8 cellular contexts compared by ENCODE assay signal in genomic region chr6:119351005-119351394, GRCh38. TPM values are rescaled to one million over a fixed set of nuclear protein-coding genes. Genes with fewer than 3 reads are reported as not detected.
A peak's percentile ranks its signal among the peaks of the same experiment; 100 is the strongest.
DNase-seq lines count a peak whose midpoint lies in the region; ATAC-seq and TF ChIP-seq lines count a peak whose summit lies in the region.

No MANE protein-coding gene starts in this region.

- BruUV-seq in Calu3 (replicated peaks; lab: Mats Ljungman, UMichigan): no TSS peak

- no peak overlapping the region for H2AFZ ChIP-seq in hepatocyte

- ATAC-seq in WTC11: no peak
- no peak for ATAC-seq in GM21423 (IDR thresholded peaks at IDR 0.05; ENCODE audit: unreplicated experiment)

- POLR2A ChIA-PET in WTC11 (lab: Charles Lee): interaction anchor here (1.2 kb wide), 1 partner anchor 42 kb away, joined by 3 read pairs; no protein-coding TSS in a partner anchor

- H3K36me3 ChIP-seq in hepatocyte (replicated peaks; ENCODE audit: insufficient read depth, low read depth): no peaks in the 10 kb centered on the region

- H3K9me3 ChIP-seq in hepatocyte (ENCODE audit: low read depth): no peaks in the 10 kb centered on the region

- H3K4me3 Mint-ChIP-seq in Calu3 (ENCODE audit: low read depth, unreplicated experiment) (peak overlapping the region; percentile 77), IgD-negative memory B cell (peak overlapping the region; percentile 88 to 98 (median 94)), WTC11 (peak overlapping the region; percentile 80)

- H3K36me3 Mint-ChIP-seq in Calu3 (ENCODE audit: insufficient read depth, unreplicated experiment): peaks cover 30% of the 10 kb centered on the region
- no peaks in the 10 kb centered on the region for H3K36me3 Mint-ChIP-seq in IgD-negative memory B cell
- H3K36me3 Mint-ChIP-seq in WTC11: no peaks in the 10 kb centered on the region

- CTCF ChIA-PET in Calu3 (lab: Charles Lee): interaction anchor here (0.6 to 1.5 kb wide), 7 partner anchors 17 to 907 kb away, joined by 3 to 9 read pairs (median 4); no protein-coding TSS in a partner anchor
- CTCF ChIA-PET in WTC11 (lab: Charles Lee): interaction anchor here (1.1 to 1.9 kb wide), 4 partner anchors 18 to 388 kb away, joined by 4 to 7 read pairs (median 6); no protein-coding TSS in a partner anchor

- no peak overlapping the region for H3K27ac Mint-ChIP-seq in Calu3 (ENCODE audit: unreplicated experiment)
- H3K27ac Mint-ChIP-seq in IgD-negative memory B cell: peak overlapping the region in 2 of 3 donors; percentile 63 to 92
- no peak overlapping the region for H3K27ac Mint-ChIP-seq in WTC11

- H3K4me2 ChIP-seq in hepatocyte: peak overlapping the region; percentile 82

- H3K9me2 ChIP-seq in hepatocyte (replicated peaks; ENCODE audit: insufficient read depth): no peaks in the 10 kb centered on the region

- peaks cover 62% of the 10 kb centered on the region for H3K79me2 ChIP-seq in hepatocyte

- H3K27me3 ChIP-seq in hepatocyte: no peaks in the 10 kb centered on the region

- peak overlapping the region; percentile 96 for H3K27ac ChIP-seq in hepatocyte

- DNase-seq in Calu3: no peak
- no peak for DNase-seq in WTC11 (ENCODE audit: low spot score)
- DNase-seq in hepatocyte (ENCODE audit: low spot score): peak; percentile 31
- DNase-seq in superior temporal gyrus (ENCODE audit: extremely low spot score): peak; percentile 51
- no peak for DNase-seq in epidermal melanocyte (ENCODE audit: insufficient read length, low spot score)
- no peak for DNase-seq in GM19238 (ENCODE audit: insufficient read length, low spot score)

- peaks cover 24% of the 10 kb centered on the region for H3K4me1 Mint-ChIP-seq in Calu3 (ENCODE audit: low read depth, unreplicated experiment)
- peaks cover 14 to 39% (median 38%) of the 10 kb centered on the region in 3 donors for H3K4me1 Mint-ChIP-seq in IgD-negative memory B cell
- H3K4me1 Mint-ChIP-seq in WTC11: peaks cover 38% of the 10 kb centered on the region

- H3K4me1 ChIP-seq in hepatocyte (ENCODE audit: insufficient read depth): peaks cover 6% of the 10 kb centered on the region

- H3K27me3 Mint-ChIP-seq in Calu3 (ENCODE audit: unreplicated experiment): no peaks in the 10 kb centered on the region
- H3K27me3 Mint-ChIP-seq in IgD-negative memory B cell: no peaks in the 10 kb centered on the region
- H3K27me3 Mint-ChIP-seq in WTC11 (ENCODE audit: low read depth): peaks cover 36% of the 10 kb centered on the region

- TF ChIP-seq CTCF in Calu3 (IDR thresholded peaks at IDR 0.05; ENCODE audit: unreplicated experiment) (no peak), WTC11 (IDR thresholded peaks at IDR 0.05) (no peak), hepatocyte (IDR thresholded peaks at IDR 0.05; ENCODE audit: poor library complexity) (peak; percentile 65)

- intact Hi-C loops in Calu3 (cut with micrococcal nuclease; ENCODE audit: unreplicated experiment): loop anchor here (1.0 to 10.0 kb wide), 4 partner anchors 94 to 627 kb away; no protein-coding TSS in a partner anchor

- H3K9me3 Mint-ChIP-seq in Calu3 (ENCODE audit: low read depth, unreplicated experiment) (no peaks in the 10 kb centered on the region), IgD-negative memory B cell (no peaks in the 10 kb centered on the region), WTC11 (no peaks in the 10 kb centered on the region)

- 57% methylated on average over 2 of the region's 2 CpGs for WGBS in hepatocyte (ENCODE audit: low lambda C conversion rate, missing lambda C conversion rate)

- H4K20me1 ChIP-seq in hepatocyte (ENCODE audit: insufficient read depth, poor library complexity, severe bottlenecking): peaks cover 18% of the 10 kb centered on the region

- H3K4me3 ChIP-seq in hepatocyte: peak overlapping the region; percentile 61

TF ChIP-seq in WTC11, 78 proteins besides CTCF, POLR2A, EP300 and RAD21:
- TF ChIP-seq ESRRA (CRISPR knock-in tag; IDR thresholded peaks at IDR 0.05; ENCODE audit: borderline replicate concordance) (no peak), EMX1 (CRISPR knock-in tag; IDR thresholded peaks at IDR 0.05) (no peak), ATF1 (CRISPR knock-in tag; IDR thresholded peaks at IDR 0.05) (no peak)
TF ChIP-seq in WTC11: peak in this region for 0.

RNA-seq across cellular contexts. Expression of gene MAN1A1, which starts 1.4 kb away (rescaled TPM):
- total RNA-seq in Calu3 (2022): 13.3 and 13.7 TPM in 2 replicates
- polyA plus RNA-seq in IgD-negative memory B cell: 16.9 TPM
- 6.8 to 6.9 TPM (median 6.8 TPM) in 3 replicates for total RNA-seq in WTC11 (2021)
- total RNA-seq in hepatocyte: 228 and 245 TPM in 2 replicates
- 112 and 117 TPM in 2 replicates for polyA plus RNA-seq in hepatocyte

Comparison
In these comparisons a context has a peak if more than half of its experiments do, and no peak if none do; other contexts are left out.
1. DNase-seq: peak in hepatocyte (single experiment) and superior temporal gyrus (single experiment); none in Calu3 (single experiment), WTC11 (single experiment), epidermal melanocyte (single experiment) and GM19238 (single experiment).
2. H3K27ac Mint-ChIP-seq: peak in IgD-negative memory B cell (2 of 3); none in Calu3 (single experiment) and WTC11 (single experiment).
3. RNA of gene MAN1A1, which starts 1.4 kb away (total RNA-seq): 228 to 245 TPM in hepatocyte; 13.3 to 13.7 TPM in Calu3 and 6.8 to 6.9 TPM in WTC11; every median in the first group is over 10 times any median in the second.
4. Peak in every context shown above with its lines, with median percentiles within 50 percentile points of each other: H3K4me3 Mint-ChIP-seq.